In genomic region chr9:36424289-36425055, GRCh38 we compare ENCODE assay signal across 3 cellular contexts.
TF ChIP-seq lines count a peak whose summit lies in the region.

No MANE protein-coding gene starts in this region.

TF ChIP-seq in GM12891, 5 proteins besides CTCF, POLR2A, EP300 and RAD21 (continued from another document):
- TF ChIP-seq POU2F2 (IDR thresholded peaks at IDR 0.05; ENCODE audit: low read depth, low read length) (no peak), TAF1 (IDR thresholded peaks at IDR 0.05; ENCODE audit: low read depth, low read length) (no peak), PAX5 (IDR thresholded peaks at IDR 0.05; ENCODE audit: insufficient read depth, low read length, severe bottlenecking) (no peak)
TF ChIP-seq in GM12891: peak in this region for 0.

TF ChIP-seq in K562, 482 proteins besides CTCF, POLR2A, EP300 and RAD21 (continued from another document):
- TF ChIP-seq FOXK2 (conservative IDR thresholded peaks at IDR 0.05 in 1 of 2, IDR thresholded peaks at IDR 0.05 in 1 of 2; ENCODE audit: low read depth in 2 of 2) = no peak
- no peak for TF ChIP-seq STAT5B (CRISPR knock-in tag; IDR thresholded peaks at IDR 0.05)
TF ChIP-seq in K562: peak in this region for 1.

TF ChIP-seq in liver, 16 proteins besides CTCF, POLR2A, EP300 and RAD21 (continued from another document):
- no peak for TF ChIP-seq MAX (IDR thresholded peaks at IDR 0.05)
- TF ChIP-seq, protein P1, sequence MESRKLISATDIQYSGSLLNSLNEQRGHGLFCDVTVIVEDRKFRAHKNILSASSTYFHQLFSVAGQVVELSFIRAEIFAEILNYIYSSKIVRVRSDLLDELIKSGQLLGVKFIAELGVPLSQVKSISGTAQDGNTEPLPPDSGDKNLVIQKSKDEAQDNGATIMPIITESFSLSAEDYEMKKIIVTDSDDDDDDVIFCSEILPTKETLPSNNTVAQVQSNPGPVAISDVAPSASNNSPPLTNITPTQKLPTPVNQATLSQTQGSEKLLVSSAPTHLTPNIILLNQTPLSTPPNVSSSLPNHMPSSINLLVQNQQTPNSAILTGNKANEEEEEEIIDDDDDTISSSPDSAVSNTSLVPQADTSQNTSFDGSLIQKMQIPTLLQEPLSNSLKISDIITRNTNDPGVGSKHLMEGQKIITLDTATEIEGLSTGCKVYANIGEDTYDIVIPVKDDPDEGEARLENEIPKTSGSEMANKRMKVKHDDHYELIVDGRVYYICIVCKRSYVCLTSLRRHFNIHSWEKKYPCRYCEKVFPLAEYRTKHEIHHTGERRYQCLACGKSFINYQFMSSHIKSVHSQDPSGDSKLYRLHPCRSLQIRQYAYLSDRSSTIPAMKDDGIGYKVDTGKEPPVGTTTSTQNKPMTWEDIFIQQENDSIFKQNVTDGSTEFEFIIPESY (IDR thresholded peaks at IDR 0.05) = no peak
- peak; percentile 41 to 67 for TF ChIP-seq RXRA (IDR thresholded peaks at IDR 0.05)
- TF ChIP-seq NR2F2 (IDR thresholded peaks at IDR 0.05) = no peak
- TF ChIP-seq SP1 (IDR thresholded peaks at IDR 0.05) = peak; percentile 34
- no peak for TF ChIP-seq REST (IDR thresholded peaks at IDR 0.05)
- no peak for TF ChIP-seq FOXA2 (IDR thresholded peaks at IDR 0.05)
- TF ChIP-seq TAF1 (conservative IDR thresholded peaks at IDR 0.05) = no peak
- no peak for TF ChIP-seq YY1 (IDR thresholded peaks at IDR 0.05)
- no peak for TF ChIP-seq JUND (IDR thresholded peaks at IDR 0.05)
- TF ChIP-seq EGR1 (IDR thresholded peaks at IDR 0.05; ENCODE audit: low read depth in 2 of 2) = no peak
- no peak for TF ChIP-seq ATF3 (IDR thresholded peaks at IDR 0.05)
